2 cellular contexts compared by ENCODE assay signal in genomic region chr2:31129835-31130561, GRCh38.
TF ChIP-seq lines count a peak whose summit lies in the region.

No MANE protein-coding gene starts in this region.

TF ChIP-seq in liver, 16 proteins besides CTCF, POLR2A, EP300 and RAD21:
- TF ChIP-seq EGR1 (IDR thresholded peaks at IDR 0.05; ENCODE audit: low read depth in 2 of 2) (no peak), NR2F2 (IDR thresholded peaks at IDR 0.05) (peak; percentile 13), HNF4A (conservative IDR thresholded peaks at IDR 0.05) (no peak)

TF ChIP-seq in HepG2, 621 proteins besides CTCF, POLR2A, EP300 and RAD21:
- TF ChIP-seq ZBTB8A (CRISPR knock-in tag; IDR thresholded peaks at IDR 0.05; ENCODE audit: borderline replicate concordance, low read depth) (no peak), MXI1 (IDR thresholded peaks at IDR 0.05; ENCODE audit: borderline replicate concordance, low read depth, low read length) (no peak), ZNF792 (CRISPR knock-in tag; IDR thresholded peaks at IDR 0.05) (no peak), ZFX (CRISPR knock-in tag; IDR thresholded peaks at IDR 0.05; ENCODE audit: low read depth) (no peak), THYN1 (CRISPR knock-in tag; IDR thresholded peaks at IDR 0.05; ENCODE audit: borderline replicate concordance, low read depth) (no peak), HNF1B (CRISPR knock-in tag; IDR thresholded peaks at IDR 0.05) (no peak), ZNF441 (CRISPR knock-in tag; IDR thresholded peaks at IDR 0.05; ENCODE audit: borderline replicate concordance) (no peak), NFATC3 (CRISPR knock-in tag; IDR thresholded peaks at IDR 0.05) (no peak)
- TF ChIP-seq, protein P1, sequence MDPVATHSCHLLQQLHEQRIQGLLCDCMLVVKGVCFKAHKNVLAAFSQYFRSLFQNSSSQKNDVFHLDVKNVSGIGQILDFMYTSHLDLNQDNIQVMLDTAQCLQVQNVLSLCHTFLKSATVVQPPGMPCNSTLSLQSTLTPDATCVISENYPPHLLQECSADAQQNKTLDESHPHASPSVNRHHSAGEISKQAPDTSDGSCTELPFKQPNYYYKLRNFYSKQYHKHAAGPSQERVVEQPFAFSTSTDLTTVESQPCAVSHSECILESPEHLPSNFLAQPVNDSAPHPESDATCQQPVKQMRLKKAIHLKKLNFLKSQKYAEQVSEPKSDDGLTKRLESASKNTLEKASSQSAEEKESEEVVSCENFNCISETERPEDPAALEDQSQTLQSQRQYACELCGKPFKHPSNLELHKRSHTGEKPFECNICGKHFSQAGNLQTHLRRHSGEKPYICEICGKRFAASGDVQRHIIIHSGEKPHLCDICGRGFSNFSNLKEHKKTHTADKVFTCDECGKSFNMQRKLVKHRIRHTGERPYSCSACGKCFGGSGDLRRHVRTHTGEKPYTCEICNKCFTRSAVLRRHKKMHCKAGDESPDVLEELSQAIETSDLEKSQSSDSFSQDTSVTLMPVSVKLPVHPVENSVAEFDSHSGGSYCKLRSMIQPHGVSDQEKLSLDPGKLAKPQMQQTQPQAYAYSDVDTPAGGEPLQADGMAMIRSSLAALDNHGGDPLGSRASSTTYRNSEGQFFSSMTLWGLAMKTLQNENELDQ (CRISPR knock-in tag; IDR thresholded peaks at IDR 0.05; ENCODE audit: borderline replicate concordance): no peak
